In the genomic region with DNA sequence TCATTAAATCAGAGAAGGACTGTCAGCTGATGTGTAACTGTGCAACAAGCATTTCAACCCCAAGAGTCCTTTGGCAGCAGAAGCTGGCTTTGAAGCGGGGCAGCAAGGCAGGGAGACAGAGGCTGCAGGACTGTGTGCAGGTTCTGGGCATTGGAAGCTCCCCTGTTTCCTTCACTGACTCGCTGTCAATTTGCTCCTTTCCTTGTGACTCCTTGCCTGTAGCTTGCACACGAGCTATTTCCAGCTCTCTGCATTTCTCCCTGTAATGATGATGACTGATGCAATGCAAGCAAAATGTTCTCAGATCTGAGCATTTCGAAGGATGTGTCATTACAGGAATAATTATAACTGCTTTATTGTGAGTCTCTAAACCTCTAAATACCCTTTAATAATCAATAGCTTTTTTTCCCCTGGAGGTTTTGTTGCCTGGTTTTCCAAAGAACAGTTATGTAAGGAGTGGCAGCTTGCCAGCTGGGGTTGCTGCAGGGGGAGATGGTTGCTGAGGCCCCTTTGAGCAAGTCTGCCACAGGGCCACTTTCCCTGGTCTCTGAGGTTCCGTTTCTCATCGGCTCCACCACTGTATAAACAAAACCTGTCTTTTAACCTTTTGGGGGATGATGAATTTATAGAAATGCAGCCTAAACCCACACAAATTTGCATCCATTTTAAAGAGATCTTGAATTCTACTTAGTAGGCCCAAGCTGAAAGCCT, we compare ENCODE assay signal across 14 cellular contexts. TPM values are rescaled to one million over a fixed set of nuclear protein-coding genes. Genes with fewer than 3 reads are reported as not detected.
DNase-seq lines count a peak whose midpoint lies in the region; ATAC-seq, FAIRE-seq and TF ChIP-seq lines count a peak whose summit lies in the region.
"Had no signal": no experiment of that assay in that cellular context is flagged by ENCODE, and none has a peak within 500 bp of the region (broad histone marks: within the 10 kb centered on the region; RNA-seq: fewer than 3 reads in every experiment).

No MANE protein-coding gene starts in this region.

- 59 to 70% (median 65%) methylated on average over 5 to 6 of the region's 6 CpGs for WGBS in adrenal gland, 4 donors
- 46 to 49% methylated on average over 6 of the region's 6 CpGs for WGBS in pancreas, 2 donors

- no peak overlapping the region for H3K4me3 Mint-ChIP-seq in activated CD4-positive, alpha-beta T cell treated with anti-CD3 and anti-CD28 coated beads for 36 hours
- H3K4me3 Mint-ChIP-seq: neural crest cell had no signal

- CTCF ChIA-PET in activated CD4-positive, alpha-beta T cell treated with anti-CD3 and anti-CD28 coated beads for 36 hours (lab: Charles Lee): interaction anchor here (0.7 to 1.2 kb wide), 3 partner anchors 15 to 310 kb away, joined by 3 read pairs; a partner anchor contains a TSS

- no peaks in the 10 kb centered on the region for H3K9me3 ChIP-seq in breast epithelium
- H3K9me3 ChIP-seq in adrenal gland (replicated peaks in 1 of 3): no peaks in the 10 kb centered on the region
- no peaks in the 10 kb centered on the region for H3K9me3 ChIP-seq in pancreas
- H3K9me3 ChIP-seq: A549 had no signal

- H3K9me3 Mint-ChIP-seq in activated CD4-positive, alpha-beta T cell treated with anti-CD3 and anti-CD28 coated beads for 36 hours (ENCODE audit: low read depth): no peaks in the 10 kb centered on the region
- H3K9me3 Mint-ChIP-seq: neural crest cell had no signal

- peak overlapping the region in 1 of 2 donors; percentile 71 for H3K27ac ChIP-seq in breast epithelium
- no peak overlapping the region for H3K27ac ChIP-seq in adrenal gland
- no peak overlapping the region for H3K27ac ChIP-seq in pancreas
- H3K27ac ChIP-seq: A549 had no signal

- no peaks in the 10 kb centered on the region for H3K36me3 Mint-ChIP-seq in activated CD4-positive, alpha-beta T cell treated with anti-CD3 and anti-CD28 coated beads for 36 hours (ENCODE audit: low read depth)

- H3K27me3 ChIP-seq in breast epithelium (no peaks in the 10 kb centered on the region), adrenal gland (no peaks in the 10 kb centered on the region), pancreas (no peaks in the 10 kb centered on the region)

- no peak for TF ChIP-seq CTCF in breast epithelium (IDR thresholded peaks at IDR 0.05)
- TF ChIP-seq CTCF in adrenal gland (IDR thresholded peaks at IDR 0.05): no peak
- TF ChIP-seq CTCF in pancreas (IDR thresholded peaks at IDR 0.05): no peak

- H3K36me3 ChIP-seq in breast epithelium (no peaks in the 10 kb centered on the region), adrenal gland (replicated peaks in 1 of 2) (no peaks in the 10 kb centered on the region), pancreas (no peaks in the 10 kb centered on the region)

- peak; percentile 63 for ATAC-seq in activated CD4-positive, alpha-beta T cell treated with anti-CD3 and anti-CD28 coated beads for 36 hours
- ATAC-seq in pancreas: no peak
- ATAC-seq: A549 had no signal

- peaks cover 5% of the 10 kb centered on the region for H3K27me3 Mint-ChIP-seq in activated CD4-positive, alpha-beta T cell treated with anti-CD3 and anti-CD28 coated beads for 36 hours

- no peak for FAIRE-seq in pancreas (lab: Jason Lieb, UNC)
- FAIRE-seq: A549, colon had no signal

- no peak overlapping the region for H3K27ac Mint-ChIP-seq in activated CD4-positive, alpha-beta T cell treated with anti-CD3 and anti-CD28 coated beads for 36 hours

- TF ChIP-seq POLR2A in breast epithelium (IDR thresholded peaks at IDR 0.05): no peak
- TF ChIP-seq POLR2A in adrenal gland (IDR thresholded peaks at IDR 0.05): no peak

- peak overlapping the region; percentile 45 to 66 (median 53) for H3K4me3 ChIP-seq in breast epithelium
- no peak overlapping the region for H3K4me3 ChIP-seq in adrenal gland
- H3K4me3 ChIP-seq in pancreas: no peak overlapping the region
- H3K4me3 ChIP-seq: A549 had no signal

- POLR2A ChIA-PET in activated CD4-positive, alpha-beta T cell treated with anti-CD3 and anti-CD28 coated beads for 36 hours (lab: Charles Lee): no interaction called here

- H3K4me1 ChIP-seq in breast epithelium (no peaks in the 10 kb centered on the region), adrenal gland (replicated peaks in 1 of 2) (no peaks in the 10 kb centered on the region), pancreas (no peaks in the 10 kb centered on the region)

- intact Hi-C loops in activated CD4-positive, alpha-beta T cell treated with anti-CD3 and anti-CD28 coated beads for 36 hours (cut with DNase I, micrococcal nuclease): no loop called here
- intact Hi-C loops in breast epithelium (cut with DNase I; ENCODE audit: low total_unique reads): no loop called here
- intact Hi-C loops in adrenal gland (cut with DNase I): no loop called here
- intact Hi-C loops in pancreas (cut with DNase I): no loop called here

- H3K4me1 Mint-ChIP-seq in activated CD4-positive, alpha-beta T cell treated with anti-CD3 and anti-CD28 coated beads for 36 hours: peaks cover 6% of the 10 kb centered on the region

- DNase-seq in activated CD4-positive, alpha-beta T cell treated with anti-CD3 and anti-CD28 coated beads for 36 hours: no peak
- DNase-seq in activated CD4-positive, alpha-beta T cell treated with anti-CD3 and anti-CD28 coated beads for 1 hour: no peak
- DNase-seq in breast epithelium (ENCODE audit: low spot score in 2 of 2) (no peak), iris pigment epithelial cell (ENCODE audit: low read depth) (peak; percentile 66), superior temporal gyrus (ENCODE audit: extremely low spot score) (peak; percentile 81), HUDEP-2 (lab: John Stamatoyannopoulos, UW; ENCODE audit: unreplicated experiment in 76 of 76) (no peak), adrenal gland (no peak), pancreas (no peak)
- DNase-seq: H7, MM.1S, NCI-H69 had no signal

RNA-seq across cellular contexts. Expression of a gene that starts 2.9 kb away (rescaled TPM):
- not detected for total RNA-seq in activated CD4-positive, alpha-beta T cell treated with anti-CD3 and anti-CD28 coated beads for 36 hours
- total RNA-seq in breast epithelium: 1,000 to 10,000 TPM in 2 of 3 donors, 100 to 1,000 TPM in 1; 651 to 2,224 (median 1,247) TPM
- total RNA-seq in adrenal gland: 10 to 100 TPM; 10.9 to 70.8 (median 34.2) TPM
- polyA plus RNA-seq in adrenal gland: 100 to 1,000 TPM in 1 of 3 donors, 10 to 100 TPM in 2; 48.9 to 523 (median 70.8) TPM
- 100 to 1,000 TPM in 2 of 6 donors, 10 to 100 TPM in 4; 12.1 to 133 (median 54.6) TPM for total RNA-seq in pancreas
- 10 to 100 TPM; 47.9 to 75.7 TPM for polyA plus RNA-seq in pancreas
- total RNA-seq: H7 had no signal

RNA-seq across cellular contexts. Expression of a gene that starts 37.8 kb away (rescaled TPM):
- total RNA-seq in activated CD4-positive, alpha-beta T cell treated with anti-CD3 and anti-CD28 coated beads for 36 hours: 100 to 1,000 TPM in 1 of 2 experiments, 10 to 100 TPM in 1; 77.0 to 134 TPM
- total RNA-seq in breast epithelium: 10 to 100 TPM; 44.8 to 65.7 (median 61.6) TPM
- 100 to 1,000 TPM in 1 of 8 donors, 10 to 100 TPM in 7; 35.8 to 179 (median 49.5) TPM for total RNA-seq in adrenal gland
- 100 to 1,000 TPM in 1 of 3 donors, 10 to 100 TPM in 2; 13.6 to 107 (median 16.2) TPM for polyA plus RNA-seq in adrenal gland
- 10 to 100 TPM; 14.7 to 26.0 (median 16.9) TPM for total RNA-seq in pancreas
- polyA plus RNA-seq in pancreas: 10 to 100 TPM in 1 of 2 donors, 1 to 10 TPM in 1; 9.5 to 15.5 TPM

Comparison
In these comparisons a context has a peak if more than half of its experiments do, and no peak if none do; other contexts are left out.
1. DNase-seq: peak in iris pigment epithelial cell (single experiment) and superior temporal gyrus (single experiment); none in activated CD4-positive, alpha-beta T cell treated with anti-CD3 and anti-CD28 coated beads for 36 hours (single experiment), activated CD4-positive, alpha-beta T cell treated with anti-CD3 and anti-CD28 coated beads for 1 hour (single experiment), breast epithelium (0 of 2), HUDEP-2 (0 of 76), adrenal gland (0 of 7) and pancreas (0 of 6).
2. H3K4me3 ChIP-seq: peak in breast epithelium (3 of 3); none in adrenal gland (0 of 4) and pancreas (0 of 4).
3. RNA of a gene that starts 2.9 kb away (total RNA-seq): 651 to 2,224 TPM in breast epithelium, 12.1 to 133 TPM in pancreas and 10.9 to 70.8 TPM in adrenal gland; not detected in activated CD4-positive, alpha-beta T cell treated with anti-CD3 and anti-CD28 coated beads for 36 hours; every median in the first group is over 10 times any median in the second.